8 cellular contexts compared by ENCODE assay signal in the genomic region with DNA sequence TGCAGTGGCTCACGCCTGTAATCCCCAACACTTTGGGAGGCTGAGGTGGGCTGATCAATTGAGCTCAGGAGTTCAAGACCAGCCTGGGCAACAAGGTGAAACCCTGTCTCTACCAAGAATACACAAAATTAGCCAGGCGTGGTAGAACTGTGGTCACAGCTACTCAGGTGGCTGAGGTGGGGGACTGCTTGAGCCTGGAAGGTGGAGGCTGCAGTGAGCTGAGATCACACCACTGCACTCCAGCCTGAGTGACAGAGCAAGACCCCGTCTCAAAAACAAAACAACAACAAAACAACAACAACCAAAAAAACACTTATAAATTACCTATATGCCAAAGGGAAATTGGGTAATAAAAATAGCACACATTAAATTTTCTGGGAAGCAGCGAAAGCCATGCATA.
DNase-seq lines count a peak whose midpoint lies in the region; ATAC-seq and TF ChIP-seq lines count a peak whose summit lies in the region.

No MANE protein-coding gene starts in this region.

- no peaks in the 10 kb centered on the region for H3K36me3 ChIP-seq in right atrium auricular region
- no peaks in the 10 kb centered on the region for H3K36me3 ChIP-seq in breast epithelium

- DNase-seq in right atrium auricular region (ENCODE audit: low spot score) (no peak), right cardiac atrium (no peak), ureter (ENCODE audit: low spot score) (peak; percentile 29), islet precursor cell (no peak), breast epithelium (ENCODE audit: low spot score in 2 of 2) (no peak)
- DNase-seq in central memory CD8-positive, alpha-beta T cell (ENCODE audit: low spot score in 2 of 2), result no peak

- peaks cover 0 to 55% of the 10 kb centered on the region in 2 donors for H3K4me1 ChIP-seq in right atrium auricular region
- peaks cover 10% of the 10 kb centered on the region for H3K4me1 ChIP-seq in right cardiac atrium (ENCODE audit: control insufficient read depth, insufficient read depth, low read length)
- H3K4me1 ChIP-seq in breast epithelium, result peaks cover 0 to 2% of the 10 kb centered on the region in 2 donors

- peak overlapping the region; percentile 13 to 32 for H3K27ac ChIP-seq in right atrium auricular region
- no peak overlapping the region for H3K27ac ChIP-seq in right cardiac atrium (ENCODE audit: low read length)
- no peak overlapping the region for H3K27ac ChIP-seq in breast epithelium

- H3K27ac Mint-ChIP-seq in central memory CD8-positive, alpha-beta T cell (ENCODE audit: low read depth), result peak overlapping the region; percentile 90

- no peak overlapping the region for H3K4me3 ChIP-seq in right atrium auricular region
- no peak overlapping the region for H3K4me3 ChIP-seq in right cardiac atrium (ENCODE audit: low read length)
- no peak overlapping the region for H3K4me3 ChIP-seq in breast epithelium

- peaks cover 6% of the 10 kb centered on the region for H3K9me3 Mint-ChIP-seq in central memory CD8-positive, alpha-beta T cell

- H3K9me3 ChIP-seq in right atrium auricular region, result peaks cover 0 to 5% of the 10 kb centered on the region in 2 donors
- no peaks in the 10 kb centered on the region for H3K9me3 ChIP-seq in right cardiac atrium (ENCODE audit: control insufficient read depth, low read length)
- H3K9me3 ChIP-seq in breast epithelium, result peaks cover 0 to 7% of the 10 kb centered on the region in 2 donors

- no peak for ATAC-seq in right cardiac atrium
- peak; percentile 73 for ATAC-seq in HG03159 (IDR thresholded peaks at IDR 0.05; ENCODE audit: unreplicated experiment)
- ATAC-seq in central memory CD8-positive, alpha-beta T cell (replicated peaks; ENCODE audit: extremely low read depth, poor library complexity, severe bottlenecking), result no peak
- ATAC-seq in HG03439 (IDR thresholded peaks at IDR 0.05; ENCODE audit: unreplicated experiment), result no peak

- no peaks in the 10 kb centered on the region for H3K27me3 Mint-ChIP-seq in central memory CD8-positive, alpha-beta T cell

- TF ChIP-seq POLR2A in breast epithelium (IDR thresholded peaks at IDR 0.05), result no peak

- H3K4me3 Mint-ChIP-seq in central memory CD8-positive, alpha-beta T cell, result peak overlapping the region; percentile 79

- H3K27me3 ChIP-seq in right atrium auricular region, result no peaks in the 10 kb centered on the region
- H3K27me3 ChIP-seq in right cardiac atrium (ENCODE audit: control insufficient read depth, insufficient read depth), result no peaks in the 10 kb centered on the region
- H3K27me3 ChIP-seq in breast epithelium, result no peaks in the 10 kb centered on the region

- 95% methylated on average over 4 of the region's 4 CpGs for WGBS in right cardiac atrium

- intact Hi-C loops in right cardiac atrium (cut with DNase I), result no loop called here
- intact Hi-C loops in breast epithelium (cut with DNase I; ENCODE audit: low total_unique reads), result no loop called here

- H3K4me1 Mint-ChIP-seq in central memory CD8-positive, alpha-beta T cell, result peaks cover 73% of the 10 kb centered on the region

- H3K36me3 Mint-ChIP-seq in central memory CD8-positive, alpha-beta T cell (ENCODE audit: insufficient read depth), result peaks cover 9% of the 10 kb centered on the region

- TF ChIP-seq CTCF in right atrium auricular region (IDR thresholded peaks at IDR 0.05), result no peak
- no peak for TF ChIP-seq CTCF in breast epithelium (IDR thresholded peaks at IDR 0.05)

Comparison
In these comparisons a context has a peak if more than half of its experiments do, and no peak if none do; other contexts are left out.
1. H3K27ac ChIP-seq: peak in right atrium auricular region (2 of 2); none in right cardiac atrium (single experiment) and breast epithelium (0 of 2).